8 cellular contexts compared by ENCODE assay signal in the genomic region with DNA sequence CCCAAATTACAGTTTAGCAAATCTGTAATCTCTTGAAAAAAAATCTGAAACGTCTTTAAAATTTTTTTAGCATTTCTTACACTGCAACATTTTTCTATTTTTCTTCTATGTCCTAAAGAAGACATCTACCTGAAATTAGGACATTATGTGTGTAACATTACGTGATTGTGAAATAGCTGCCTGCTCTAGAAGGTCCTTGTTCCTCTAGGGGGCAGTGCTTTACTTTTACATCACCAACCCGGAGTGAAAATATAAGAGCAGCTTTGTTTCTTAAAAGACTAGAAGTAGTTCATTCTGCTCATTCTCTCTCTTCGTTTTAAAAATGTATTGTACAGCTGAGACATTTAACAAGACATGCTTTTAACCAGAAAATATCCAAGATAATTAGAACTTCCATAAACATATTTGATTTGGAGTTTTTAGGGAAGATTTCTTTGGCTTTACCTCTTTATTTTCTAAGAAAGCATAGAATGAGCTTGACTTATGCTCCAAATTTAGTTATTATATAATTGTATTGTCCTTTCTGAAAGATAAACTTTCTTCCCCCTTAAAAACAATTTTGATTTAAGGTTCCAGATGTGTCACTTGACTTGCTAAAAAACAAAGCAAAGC. TPM values are rescaled to one million over a fixed set of nuclear protein-coding genes. Genes with fewer than 3 reads are reported as not detected.
DNase-seq lines count a peak whose midpoint lies in the region; ATAC-seq and TF ChIP-seq lines count a peak whose summit lies in the region.

No MANE protein-coding gene starts in this region.

- POLR2A ChIA-PET in activated CD8-positive, alpha-beta T cell treated with anti-CD3 and anti-CD28 coated beads, Interleukin-2, amount 10 ng/mL, durations not matched to agents 7 days and 5 days (lab: Charles Lee): no interaction called here

- DNase-seq in DMS79 (lab: John Stamatoyannopoulos, UW) (peak; percentile 14), NCI-H226 (peak; percentile 55), glomerular visceral epithelial cell (ENCODE audit: extremely low spot score) (peak; percentile 75), GF-D8 (lab: John Stamatoyannopoulos, UW) (no peak)
- DNase-seq in activated CD8-positive, alpha-beta T cell treated with anti-CD3 and anti-CD28 coated beads, Interleukin-2, amount 10 ng/mL, durations not matched to agents 7 days and 5 days: peak; percentile 54

- peaks cover 5% of the 10 kb centered on the region for H3K27me3 Mint-ChIP-seq in activated CD8-positive, alpha-beta T cell treated with anti-CD3 and anti-CD28 coated beads, Interleukin-2, amount 10 ng/mL, durations not matched to agents 7 days and 5 days (ENCODE audit: low read depth)

- peak; percentile 77 for TF ChIP-seq CTCF in parathyroid adenoma (IDR thresholded peaks at IDR 0.05)

- no peaks in the 10 kb centered on the region for H3K4me1 ChIP-seq in parathyroid adenoma

- no peaks in the 10 kb centered on the region for H3K36me3 ChIP-seq in parathyroid adenoma (ENCODE audit: control insufficient read depth, insufficient read depth, low read length)

- H3K9ac ChIP-seq in parathyroid adenoma: no peak overlapping the region

- H3K27ac Mint-ChIP-seq in activated CD8-positive, alpha-beta T cell treated with anti-CD3 and anti-CD28 coated beads, Interleukin-2, amount 10 ng/mL, durations not matched to agents 7 days and 5 days: no peak overlapping the region

- H3K36me3 Mint-ChIP-seq in activated CD8-positive, alpha-beta T cell treated with anti-CD3 and anti-CD28 coated beads, Interleukin-2, amount 10 ng/mL, durations not matched to agents 7 days and 5 days (ENCODE audit: low read depth): no peaks in the 10 kb centered on the region

- H3K4me1 Mint-ChIP-seq in activated CD8-positive, alpha-beta T cell treated with anti-CD3 and anti-CD28 coated beads, Interleukin-2, amount 10 ng/mL, durations not matched to agents 7 days and 5 days (ENCODE audit: low read depth): no peaks in the 10 kb centered on the region

- no peaks in the 10 kb centered on the region for H3K79me2 ChIP-seq in parathyroid adenoma

- no peaks in the 10 kb centered on the region for H3K27me3 ChIP-seq in parathyroid adenoma (ENCODE audit: control insufficient read depth, insufficient read depth, low read length)

- H2AFZ ChIP-seq in parathyroid adenoma: no peak overlapping the region

- ATAC-seq in GM19351 (IDR thresholded peaks at IDR 0.05; ENCODE audit: unreplicated experiment): peak; percentile 98
- ATAC-seq in HG03342 (IDR thresholded peaks at IDR 0.05; ENCODE audit: unreplicated experiment): peak; percentile 96
- peak; percentile 75 for ATAC-seq in activated CD8-positive, alpha-beta T cell treated with anti-CD3 and anti-CD28 coated beads, Interleukin-2, amount 10 ng/mL, durations not matched to agents 7 days and 5 days

- H3K9me3 Mint-ChIP-seq in activated CD8-positive, alpha-beta T cell treated with anti-CD3 and anti-CD28 coated beads, Interleukin-2, amount 10 ng/mL, durations not matched to agents 7 days and 5 days (ENCODE audit: insufficient read depth): peaks cover 4% of the 10 kb centered on the region

- CTCF ChIA-PET in activated CD8-positive, alpha-beta T cell treated with anti-CD3 and anti-CD28 coated beads, Interleukin-2, amount 10 ng/mL, durations not matched to agents 7 days and 5 days (lab: Charles Lee): interaction anchor here (0.8 to 2.2 kb wide), 16 partner anchors 10 to 1567 kb away, joined by 3 to 19 read pairs (median 3); no protein-coding TSS in a partner anchor

- H3K27ac ChIP-seq in parathyroid adenoma: no peak overlapping the region

- H3K4me3 Mint-ChIP-seq in activated CD8-positive, alpha-beta T cell treated with anti-CD3 and anti-CD28 coated beads, Interleukin-2, amount 10 ng/mL, durations not matched to agents 7 days and 5 days: no peak overlapping the region

- H3K9me3 ChIP-seq in parathyroid adenoma (ENCODE audit: control insufficient read depth, low read length): no peaks in the 10 kb centered on the region

- no peak overlapping the region for H3K4me2 ChIP-seq in parathyroid adenoma (ENCODE audit: low read length)

- no peak overlapping the region for H3K4me3 ChIP-seq in parathyroid adenoma (ENCODE audit: low read depth, low read length)

RNA-seq across cellular contexts. Expression of gene RIOK2, which starts 48.1 kb away (rescaled TPM):
- total RNA-seq in activated CD8-positive, alpha-beta T cell treated with anti-CD3 and anti-CD28 coated beads, Interleukin-2, amount 10 ng/mL, durations not matched to agents 7 days and 5 days: 10 to 100 TPM; 26.3 to 29.1 TPM
